9 cellular contexts compared by ENCODE assay signal in genomic region chr2:54597153-54597827, GRCh38.
DNase-seq lines count a peak whose midpoint lies in the region; ATAC-seq, FAIRE-seq and TF ChIP-seq lines count a peak whose summit lies in the region.
"Had no signal": no experiment of that assay in that cellular context is flagged by ENCODE, and none has a peak within 500 bp of the region (broad histone marks: within the 10 kb centered on the region; RNA-seq: fewer than 3 reads in every experiment).

No MANE protein-coding gene starts in this region.

- in situ Hi-C loops in K562 (cut with MboI): no loop called here

- H3K27me3 ChIP-seq in K562 (ENCODE audit: control insufficient read depth in 2 of 2, insufficient read depth in 2 of 2, low read length in 2 of 2) (no peaks in the 10 kb centered on the region), neuronal stem cell (ENCODE audit: control insufficient read depth in 3 of 3, insufficient read depth in 3 of 3, low read depth in 1 of 3, low read length in 3 of 3) (no peaks in the 10 kb centered on the region), H9 (ENCODE audit: insufficient read depth, low read length) (no peaks in the 10 kb centered on the region)
- H3K27me3 ChIP-seq: SJSA1 had no signal

- H2BK12ac ChIP-seq in neuronal stem cell (ENCODE audit: low read length) (no peak overlapping the region), H9 (ENCODE audit: insufficient read length, low read depth, low read length) (no peak overlapping the region)

- H3K27ac Mint-ChIP-seq in nephron: peak overlapping the region; percentile 72 to 90 (median 83)
- no peak overlapping the region for H3K27ac Mint-ChIP-seq in H9

- no peak overlapping the region for H2BK5ac ChIP-seq in neuronal stem cell (ENCODE audit: low read length)
- no peak overlapping the region for H2BK5ac ChIP-seq in H9 (ENCODE audit: insufficient read length, low read length)

- DNase-seq in DMS79 treated with DMSO at 0.1 percent for 48 hours (lab: John Stamatoyannopoulos, UW) (peak; percentile 65), NCI-H1092 (lab: John Stamatoyannopoulos, UW) (peak; percentile 54), K562 (ENCODE audit: extremely low read depth in 1 of 4, low spot score in 3 of 4) (no peak), neuronal stem cell (ENCODE audit: low spot score) (no peak), H9 (no peak)

- no peak for ATAC-seq in K562
- no peak for ATAC-seq in HG03571 (IDR thresholded peaks at IDR 0.05; ENCODE audit: unreplicated experiment)
- ATAC-seq in HG03139 (IDR thresholded peaks at IDR 0.05; ENCODE audit: unreplicated experiment): no peak

- H4K8ac ChIP-seq in neuronal stem cell (ENCODE audit: low read depth, low read length): no peak overlapping the region
- no peak overlapping the region for H4K8ac ChIP-seq in H9 (replicated peaks; ENCODE audit: insufficient read length, low read depth, low read length)

- no peak overlapping the region for H3K23ac ChIP-seq in neuronal stem cell (ENCODE audit: low read depth, low read length, poor library complexity)
- no peak overlapping the region for H3K23ac ChIP-seq in H9 (ENCODE audit: insufficient read length, low read depth, low read length)

- no peaks in the 10 kb centered on the region for H4K20me1 ChIP-seq in K562 (replicated peaks; ENCODE audit: control insufficient read depth, insufficient read depth, low read length)
- H4K20me1 ChIP-seq in H9 (ENCODE audit: control insufficient read depth, insufficient read depth, insufficient read length): peaks cover 4% of the 10 kb centered on the region

- peaks cover 17% of the 10 kb centered on the region; the same call in 1 of the 3 replicates for H3K36me3 ChIP-seq in K562 (ENCODE audit: control insufficient read depth, insufficient read depth, low read length)
- H3K36me3 ChIP-seq in neuronal stem cell (replicated peaks in 1 of 2; ENCODE audit: control insufficient read depth in 2 of 2, insufficient read depth in 2 of 2, low read length in 2 of 2): peaks cover 5 to 42% of the 10 kb centered on the region in 2 donors

- H3K23me2 ChIP-seq in H9 (ENCODE audit: insufficient read length, low read depth, low read length, poor library complexity, severe bottlenecking): no peaks in the 10 kb centered on the region

- no peak for TF ChIP-seq POLR2A in K562 (conservative IDR thresholded peaks at IDR 0.05)

- no peak overlapping the region for H2BK15ac ChIP-seq in neuronal stem cell (ENCODE audit: low read length)
- H2BK15ac ChIP-seq in H9 (ENCODE audit: low read depth, low read length): no peak overlapping the region

- H2AFZ ChIP-seq in K562 (ENCODE audit: low read depth, low read length) (no peak overlapping the region), neuronal stem cell (ENCODE audit: low read length) (no peak overlapping the region), H9 (ENCODE audit: low read length) (no peak overlapping the region)

- no peaks in the 10 kb centered on the region for H3K9me1 ChIP-seq in K562 (ENCODE audit: control insufficient read depth, insufficient read depth, low read length)

- intact Hi-C loops in K562 (cut with micrococcal nuclease): no loop called here

- H3K27ac ChIP-seq in K562 (ENCODE audit: extremely low read depth, low read depth, low read length): peak overlapping the region; percentile 64; the same call in 1 of the 3 replicates
- H3K27ac ChIP-seq in neuronal stem cell (replicated peaks; ENCODE audit: low read length): no peak overlapping the region
- H3K27ac ChIP-seq in H9 (ENCODE audit: insufficient read length, low read depth, low read length): no peak overlapping the region
- H3K27ac ChIP-seq: SJSA1 had no signal

- H3K27me3 Mint-ChIP-seq in nephron (ENCODE audit: low read depth) (no peaks in the 10 kb centered on the region), H9 (ENCODE audit: low read depth) (no peaks in the 10 kb centered on the region)

- H2BK20ac ChIP-seq in H9 (ENCODE audit: low read depth, low read length, poor library complexity, severe bottlenecking): no peak overlapping the region

- no TSS peak for BruUV-seq in K562 (replicated peaks; lab: Mats Ljungman, UMichigan)

- H3K36me3 Mint-ChIP-seq in nephron (ENCODE audit: low read depth) (peaks cover 51% of the 10 kb centered on the region), H9 (ENCODE audit: insufficient read depth in 1 of 3, low read depth in 3 of 3) (peaks cover 25 to 38% (median 36%) of the 10 kb centered on the region in 3 experiments)

- H3K9me3 ChIP-seq in K562 (replicated peaks; ENCODE audit: control insufficient read depth, insufficient read depth, low read depth, low read length) (no peaks in the 10 kb centered on the region), neuronal stem cell (replicated peaks in 1 of 2; ENCODE audit: control insufficient read depth in 2 of 2, insufficient read depth in 1 of 2, low read depth in 1 of 2, low read length in 2 of 2) (peaks cover 1 to 3% of the 10 kb centered on the region in 2 donors), H9 (ENCODE audit: control insufficient read depth, low read depth, low read length) (no peaks in the 10 kb centered on the region)
- H3K9me3 ChIP-seq: SJSA1 had no signal

- H3K4me2 ChIP-seq in K562 (ENCODE audit: insufficient read depth, low read length) (no peak overlapping the region), neuronal stem cell (ENCODE audit: insufficient read depth, low read length, poor library complexity, severe bottlenecking) (no peak overlapping the region), H9 (ENCODE audit: insufficient read depth, insufficient read length, low read length) (no peak overlapping the region)

- H3K9me3 Mint-ChIP-seq in nephron: no peaks in the 10 kb centered on the region
- no peaks in the 10 kb centered on the region for H3K9me3 Mint-ChIP-seq in H9

- H3K79me1 ChIP-seq in neuronal stem cell (ENCODE audit: low read depth, low read length) (peaks cover 11% of the 10 kb centered on the region), H9 (ENCODE audit: insufficient read depth, low read depth, low read length, poor library complexity, severe bottlenecking) (peaks cover 9% of the 10 kb centered on the region)

- H3T11ph ChIP-seq in H9 (ENCODE audit: low read length): no peak overlapping the region

- H3K4me1 ChIP-seq in K562 (replicated peaks in 1 of 2; ENCODE audit: control insufficient read depth in 2 of 2, insufficient read depth in 2 of 2, low read length in 2 of 2): peaks cover 32 to 71% of the 10 kb centered on the region in 2 experiments
- H3K4me1 ChIP-seq in neuronal stem cell (ENCODE audit: control insufficient read depth in 2 of 2, insufficient read depth in 1 of 2, low read depth in 1 of 2, low read length in 2 of 2): peaks cover 2 to 3% of the 10 kb centered on the region in 2 donors
- H3K4me1 ChIP-seq in H9 (ENCODE audit: insufficient read depth, low read length): peaks cover 2% of the 10 kb centered on the region; the same call in 1 of the 2 replicates

- no peak overlapping the region for H2AK5ac ChIP-seq in neuronal stem cell (ENCODE audit: low read depth, low read length)
- no peak overlapping the region for H2AK5ac ChIP-seq in H9 (ENCODE audit: insufficient read length, low read length)

- no peak overlapping the region for H4K5ac ChIP-seq in H9 (ENCODE audit: insufficient read length, low read depth, low read length)

- H3K4me3 ChIP-seq in K562 (no peak overlapping the region), neuronal stem cell (ENCODE audit: low read length in 2 of 2) (no peak overlapping the region)
- H3K4me3 ChIP-seq: SJSA1 had no signal

- TF ChIP-seq RAD21 in K562 (CRISPR knock-in tag; conservative IDR thresholded peaks at IDR 0.05 in 1 of 2, IDR thresholded peaks at IDR 0.05 in 1 of 2): no peak

- H3K4me3 Mint-ChIP-seq in nephron (no peak overlapping the region), H9 (no peak overlapping the region)

- 59% methylated on average over 5 of the region's 5 CpGs for WGBS in K562 (ENCODE audit: insufficient coverage, low coverage, missing lambda C conversion rate)
- no CpG with 5 or more reads among the region's 5 CpGs for WGBS in neuronal stem cell (ENCODE audit: extremely low coverage in 2 of 2, insufficient read length in 2 of 2, insufficient replicate concordance in 1 of 2), 2 donors
- WGBS in H9 (ENCODE audit: extremely low coverage, insufficient read length, low lambda C conversion rate): no CpG with 5 or more reads among the region's 5 CpGs

- TF ChIP-seq EP300 in K562 (IDR thresholded peaks at IDR 0.05; ENCODE audit: low read length): no peak

- H3K14ac ChIP-seq in neuronal stem cell (ENCODE audit: low read length) (no peak overlapping the region), H9 (ENCODE audit: insufficient read depth, low read length) (no peak overlapping the region)

- CTCF ChIA-PET in K562 (lab: Yijun Ruan, JAX; ENCODE audit: low intra/inter-chr PET ratio): no interaction called here

- POLR2A ChIA-PET in K562 (lab: Yijun Ruan, JAX): interaction anchor here (0.6 to 2.3 kb wide), 3 partner anchors 9 to 313 kb away, joined by 3 to 6 read pairs (median 5); no protein-coding TSS in a partner anchor

- H3K18ac ChIP-seq in neuronal stem cell (ENCODE audit: low read length) (no peak overlapping the region), H9 (ENCODE audit: insufficient read length, low read depth, low read length) (no peak overlapping the region)

- peak overlapping the region in 1 of 2 experiments; percentile 29; a peak in 1 of 4 replicates for H3K9ac ChIP-seq in K562 (ENCODE audit: insufficient read depth in 1 of 2, low read depth in 2 of 2, low read length in 2 of 2)
- H3K9ac ChIP-seq in neuronal stem cell (ENCODE audit: low read depth, low read length, poor library complexity): no peak overlapping the region
- no peak overlapping the region for H3K9ac ChIP-seq in H9 (ENCODE audit: extremely low read depth, insufficient read length, low read length)

- H3K56ac ChIP-seq in H9 (ENCODE audit: insufficient read length, low read depth, low read length): no peak overlapping the region

- peaks cover 75% of the 10 kb centered on the region for H3K79me2 ChIP-seq in K562 (ENCODE audit: control insufficient read depth, insufficient read depth, low read length)
- peaks cover 33% of the 10 kb centered on the region; the same call in 1 of the 2 replicates for H3K79me2 ChIP-seq in H9 (ENCODE audit: insufficient read depth, low read length)

- H2BK120ac ChIP-seq in neuronal stem cell (ENCODE audit: low read depth, low read length) (no peak overlapping the region), H9 (ENCODE audit: low read depth, low read length, poor library complexity, severe bottlenecking) (no peak overlapping the region)

- TF ChIP-seq CTCF in K562 (IDR thresholded peaks at IDR 0.05 in 2 of 3, conservative IDR thresholded peaks at IDR 0.05 in 1 of 3; ENCODE audit: insufficient read depth in 2 of 3, low read depth in 1 of 3, low read length in 3 of 3): no peak
- no peak for TF ChIP-seq CTCF in nephron (IDR thresholded peaks at IDR 0.05; ENCODE audit: unreplicated experiment in 3 of 3)
- no peak for TF ChIP-seq CTCF in H9 (conservative IDR thresholded peaks at IDR 0.05)

- H3K4ac ChIP-seq in neuronal stem cell (ENCODE audit: low read length) (no peak overlapping the region), H9 (ENCODE audit: low read depth, low read length) (no peak overlapping the region)

- H4K91ac ChIP-seq in neuronal stem cell (ENCODE audit: low read depth, low read length, poor library complexity) (no peak overlapping the region), H9 (ENCODE audit: insufficient read length, low read depth, low read length) (no peak overlapping the region)

- FAIRE-seq in K562 (lab: Jason Lieb, UNC): no peak

- H3K4me1 Mint-ChIP-seq in nephron: peaks cover 69% of the 10 kb centered on the region
- H3K4me1 Mint-ChIP-seq in H9: peaks cover 27 to 29% of the 10 kb centered on the region in 2 experiments

Comparison
In these comparisons a context has a peak if more than half of its experiments do, and no peak if none do; other contexts are left out.
1. DNase-seq: peak in DMS79 treated with DMSO at 0.1 percent for 48 hours (single experiment) and NCI-H1092 (single experiment); none in K562 (0 of 4), neuronal stem cell (single experiment) and H9 (single experiment).
2. H3K27ac Mint-ChIP-seq: peak in nephron (3 of 3); none in H9 (0 of 3).